ENCODE assay signal across 12 cellular contexts in genomic region chr19:13073263-13073662, GRCh38.
"Had no signal": no experiment of that assay in that cellular context is flagged by ENCODE, and none has a peak within 500 bp of the region (broad histone marks: within the 10 kb centered on the region; RNA-seq: fewer than 3 reads in every experiment).

No MANE protein-coding gene starts in this region.

- DNase-seq: activated B cell treated with CpG ODN at 0.5 μM for 24 hours; activated CD4-positive, alpha-beta T cell treated with anti-CD3 and anti-CD28 coated beads, Interleukin-2, amount 10 ng/mL, durations not matched to agents 24 days and 14 days; activated CD8-positive, alpha-beta memory T cell treated with anti-CD3 and anti-CD28 coated beads, Interleukin-2, amount 50 U/mL, for 4 hours; activated CD8-positive, alpha-beta T cell treated with anti-CD3 and anti-CD28 coated beads, Interleukin-2, amount 10 ng/mL, durations not matched to agents 7 days and 5 days; activated gamma-delta T cell treated with Interleukin-2 at 50 U/mL for 16 hours; activated T-cell treated with anti-CD3 and anti-CD28 coated beads, Interleukin-2, amount 50 U/mL, for 48 hours; anterior cingulate cortex; nephron progenitor cell; stimulated activated CD4-positive, alpha-beta T cell treated with anti-CD3 and anti-CD28 coated beads, Interleukin-2, amount 100 ng/mL, for 24 hours; SW 1271; trophoblast cell had no signal

- FAIRE-seq: TTC549 had no signal
